Comparison of ENCODE assay signal across 7 cellular contexts in genomic region chr14:103518416-103519042, GRCh38. TPM values are rescaled to one million over a fixed set of nuclear protein-coding genes. Genes with fewer than 3 reads are reported as not detected.
DNase-seq lines count a peak whose midpoint lies in the region; ATAC-seq and TF ChIP-seq lines count a peak whose summit lies in the region.

No MANE protein-coding gene starts in this region.

- H3K4me1 ChIP-seq in effector memory CD4-positive, alpha-beta T cell (ENCODE audit: control insufficient read depth, insufficient read depth, low read length, poor library complexity, severe bottlenecking) = peaks cover 23% of the 10 kb centered on the region

- peak; percentile 85 for DNase-seq in GM10248 (ENCODE audit: extremely low spot score)
- DNase-seq in MV-4-11 (lab: John Stamatoyannopoulos, UW) = peak; percentile 13
- peak; percentile 73 for DNase-seq in activated CD4-positive, alpha-beta T cell treated with anti-CD3 and anti-CD28 coated beads for 48 hours
- peak; percentile 35 to 46 (median 37) for DNase-seq in effector memory CD4-positive, alpha-beta T cell
- DNase-seq in mesenteric fat pad (ENCODE audit: low spot score) = peak; percentile 90
- DNase-seq in stimulated activated naive CD4-positive, alpha-beta T cell (lab: John Stamatoyannopoulos, UW) = peak in 5 of 6 experiments; percentile 31 to 63 (median 44)

- CTCF ChIA-PET in GM10248 (lab: Yijun Ruan, JAX) = interaction anchor here (0.6 to 9.5 kb wide), 28 partner anchors 9 to 461 kb away, joined by 3 to 214 read pairs (median 4); partner anchors contain the start of genes BAG5 and TRMT61A

- H3K36me3 ChIP-seq in effector memory CD4-positive, alpha-beta T cell (ENCODE audit: control insufficient read depth, insufficient read depth, low read length) = no peaks in the 10 kb centered on the region

- no peak overlapping the region for H3K4me3 ChIP-seq in effector memory CD4-positive, alpha-beta T cell (ENCODE audit: insufficient read depth, low read depth, low read length, poor library complexity, severe bottlenecking)

- no peak for ATAC-seq in GM18519 (IDR thresholded peaks at IDR 0.05; ENCODE audit: low FRiP score, unreplicated experiment)

- H3K27me3 ChIP-seq in effector memory CD4-positive, alpha-beta T cell (replicated peaks; ENCODE audit: control insufficient read depth, insufficient read depth, low read length, poor library complexity, severe bottlenecking) = peaks cover 3% of the 10 kb centered on the region

- H3K27ac ChIP-seq in effector memory CD4-positive, alpha-beta T cell (ENCODE audit: insufficient read depth, low read length, poor library complexity, severe bottlenecking) = no peak overlapping the region

- peak; percentile 98 for TF ChIP-seq CTCF in GM10248 (IDR thresholded peaks at IDR 0.05; ENCODE audit: control extremely low read depth, extremely low read depth, low read depth, missing control alignments)

- no peaks in the 10 kb centered on the region for H3K9me3 ChIP-seq in effector memory CD4-positive, alpha-beta T cell (ENCODE audit: control insufficient read depth, low read length)

- POLR2A ChIA-PET in GM10248 (lab: Yijun Ruan, JAX) = no interaction called here

RNA-seq across cellular contexts. Expression of gene CKB, which starts 4.1 kb away (rescaled TPM):
- 90.1 TPM for total RNA-seq in mesenteric fat pad

RNA-seq across cellular contexts. Expression of gene TRMT61A, which starts 10.5 kb away (rescaled TPM):
- total RNA-seq in mesenteric fat pad = 13.8 TPM

RNA-seq across cellular contexts. Expression of gene BAG5, which starts 43.9 kb away (rescaled TPM):
- total RNA-seq in mesenteric fat pad = 55.1 TPM

RNA-seq across cellular contexts. Expression of gene COA8, which starts 44.2 kb away (rescaled TPM):
- 45.8 TPM for total RNA-seq in mesenteric fat pad

Comparison
In these comparisons a context has a peak if more than half of its experiments do, and no peak if none do; other contexts are left out.
1. DNase-seq: peak in every context shown above with its lines; median percentile 90 in mesenteric fat pad; 85 in GM10248; 73 in activated CD4-positive, alpha-beta T cell treated with anti-CD3 and anti-CD28 coated beads for 48 hours; 44 in stimulated activated naive CD4-positive, alpha-beta T cell; 37 in effector memory CD4-positive, alpha-beta T cell; 13 in MV-4-11.